22 cellular contexts compared by ENCODE assay signal in genomic region chr1:6961289-6961688, GRCh38.
A peak's percentile ranks its signal among the peaks of the same experiment; 100 is the strongest.
DNase-seq lines count a peak whose midpoint lies in the region; ATAC-seq and TF ChIP-seq lines count a peak whose summit lies in the region.
"Had no signal": no experiment of that assay in that cellular context is flagged by ENCODE, and none has a peak within 500 bp of the region (broad histone marks: within the 10 kb centered on the region; RNA-seq: fewer than 3 reads in every experiment).

No MANE protein-coding gene starts in this region.

- no peaks in the 10 kb centered on the region for H3K27me3 ChIP-seq in iPS-18a (ENCODE audit: control insufficient read depth, insufficient read depth, low read length)

- no peaks in the 10 kb centered on the region for H3K9me3 Mint-ChIP-seq in progenitor cell of endocrine pancreas (ENCODE audit: low read depth)
- no peaks in the 10 kb centered on the region for H3K9me3 Mint-ChIP-seq in activated naive CD4-positive, alpha-beta T cell treated with anti-CD3 and anti-CD28 coated beads, Interleukin-2, amount 50 U/mL, for 72 hours
- H3K9me3 Mint-ChIP-seq in stimulated activated memory B cell treated with anti-CD40 and anti-IgM and Interleukin-4, amounts not matched to agents 10 μg/mL and 1 μg/mL and 100 μg/mL, for 72 hours, result peaks cover 3% of the 10 kb centered on the region
- H3K9me3 Mint-ChIP-seq: activated naive CD8-positive, alpha-beta T cell treated with anti-CD3 and anti-CD28 coated beads for 36 hours; CD4-positive, alpha-beta memory T cell had no signal

- peak overlapping the region; percentile 64 for H3K27ac Mint-ChIP-seq in progenitor cell of endocrine pancreas
- no peak overlapping the region for H3K27ac Mint-ChIP-seq in activated naive CD4-positive, alpha-beta T cell treated with anti-CD3 and anti-CD28 coated beads, Interleukin-2, amount 50 U/mL, for 72 hours
- H3K27ac Mint-ChIP-seq in stimulated activated memory B cell treated with anti-CD40 and anti-IgM and Interleukin-4, amounts not matched to agents 10 μg/mL and 1 μg/mL and 100 μg/mL, for 72 hours, result no peak overlapping the region
- H3K27ac Mint-ChIP-seq: activated naive CD8-positive, alpha-beta T cell treated with anti-CD3 and anti-CD28 coated beads for 36 hours; CD4-positive, alpha-beta memory T cell had no signal

- H3K4me1 ChIP-seq in HEK293 (ENCODE audit: control insufficient read depth, insufficient read depth, low read length), result peaks cover 32% of the 10 kb centered on the region
- peaks cover 15% of the 10 kb centered on the region for H3K4me1 ChIP-seq in iPS-18a (ENCODE audit: control insufficient read depth, low read depth, low read length)

- CTCF ChIA-PET in HEK293 (lab: Yijun Ruan, JAX), result interaction anchor here (1.0 kb wide), 1 partner anchor 109 kb away, joined by 3 read pairs; no protein-coding TSS in a partner anchor

- no peaks in the 10 kb centered on the region for H3K36me3 Mint-ChIP-seq in progenitor cell of endocrine pancreas (ENCODE audit: insufficient read depth)
- H3K36me3 Mint-ChIP-seq in activated naive CD4-positive, alpha-beta T cell treated with anti-CD3 and anti-CD28 coated beads, Interleukin-2, amount 50 U/mL, for 72 hours, result no peaks in the 10 kb centered on the region
- no peaks in the 10 kb centered on the region for H3K36me3 Mint-ChIP-seq in stimulated activated memory B cell treated with anti-CD40 and anti-IgM and Interleukin-4, amounts not matched to agents 10 μg/mL and 1 μg/mL and 100 μg/mL, for 72 hours
- H3K36me3 Mint-ChIP-seq: activated naive CD8-positive, alpha-beta T cell treated with anti-CD3 and anti-CD28 coated beads for 36 hours; CD4-positive, alpha-beta memory T cell had no signal

- H3K27ac ChIP-seq in HEK293 (ENCODE audit: extremely low read depth, low read depth, low read length) (no peak overlapping the region; the same call in 1 of the 2 replicates), VCaP (peak overlapping the region; percentile 95), iPS-18a (ENCODE audit: low read length) (no peak overlapping the region)
- H3K27ac ChIP-seq: prostate gland, RWPE1, upper lobe of right lung had no signal

- TF ChIP-seq CTCF in HEK293 (tag by site-specific recombination; IDR thresholded peaks at IDR 0.05) (no peak), VCaP (conservative IDR thresholded peaks at IDR 0.05) (no peak), progenitor cell of endocrine pancreas (IDR thresholded peaks at IDR 0.05; ENCODE audit: unreplicated experiment) (no peak)

- POLR2A ChIA-PET in HEK293 (lab: Yijun Ruan, JAX), result interaction anchor here (1.3 kb wide), 1 partner anchor 177 kb away, joined by 8 read pairs; the partner anchor contains the start of gene CAMTA1

- H3K4me1 Mint-ChIP-seq in progenitor cell of endocrine pancreas (ENCODE audit: low read depth), result peaks cover 33% of the 10 kb centered on the region
- peaks cover 16% of the 10 kb centered on the region for H3K4me1 Mint-ChIP-seq in stimulated activated memory B cell treated with anti-CD40 and anti-IgM and Interleukin-4, amounts not matched to agents 10 μg/mL and 1 μg/mL and 100 μg/mL, for 72 hours

- H3K4me3 ChIP-seq in HEK293 (ENCODE audit: low read depth, low read length), result no peak overlapping the region
- H3K4me3 ChIP-seq in iPS-18a (ENCODE audit: low read length), result peak overlapping the region; percentile 81
- H3K4me3 ChIP-seq: prostate gland, upper lobe of right lung had no signal

- H3K9me3 ChIP-seq in HEK293 (ENCODE audit: control insufficient read depth, insufficient read depth, low read depth, low read length), result no peaks in the 10 kb centered on the region
- H3K9me3 ChIP-seq in iPS-18a (ENCODE audit: control insufficient read depth, low read depth, low read length), result no peaks in the 10 kb centered on the region
- H3K9me3 ChIP-seq: prostate gland, SK-N-SH, spleen, upper lobe of right lung had no signal

- no peak overlapping the region for H3K9ac ChIP-seq in iPS-18a (ENCODE audit: low read length)
- H3K9ac ChIP-seq: SK-N-SH had no signal

- no peaks in the 10 kb centered on the region for H3K36me3 ChIP-seq in HEK293 (ENCODE audit: control insufficient read depth in 2 of 2, insufficient read depth in 1 of 2, low read length in 2 of 2)
- no peaks in the 10 kb centered on the region for H3K36me3 ChIP-seq in iPS-18a (ENCODE audit: control insufficient read depth, low read depth, low read length)
- H3K36me3 ChIP-seq: prostate gland, spleen, upper lobe of right lung had no signal

- DNase-seq in progenitor cell of endocrine pancreas (ENCODE audit: low spot score, unreplicated experiment) (no peak), KG1 (lab: John Stamatoyannopoulos, UW) (no peak)
- DNase-seq in activated naive CD4-positive, alpha-beta T cell treated with anti-CD3 and anti-CD28 coated beads, Interleukin-2, amount 50 U/mL, for 72 hours (ENCODE audit: low spot score in 2 of 2), result no peak
- DNase-seq: activated CD4-positive, CD25-positive, alpha-beta regulatory T cell treated with anti-CD3 and anti-CD28 coated beads, Interleukin-2, amount 50 U/mL, for 72 hours; activated CD8-positive, alpha-beta memory T cell treated with anti-CD3 and anti-CD28 coated beads for 24 hours; activated naive CD8-positive, alpha-beta T cell treated with anti-CD3 and anti-CD28 coated beads for 36 hours; CD4-positive, alpha-beta memory T cell; GF-D8; NCI-H1092 treated with DMSO at 0.1 percent for 48 hours; NCI-H2029 treated with DMSO at 0.1 percent for 48 hours; NCI-H446; spleen; T1000; upper lobe of right lung had no signal

- ATAC-seq in activated naive CD4-positive, alpha-beta T cell treated with anti-CD3 and anti-CD28 coated beads, Interleukin-2, amount 50 U/mL, for 72 hours, result no peak
- ATAC-seq in HG02938 (IDR thresholded peaks at IDR 0.05; ENCODE audit: unreplicated experiment), result no peak
- no peak for ATAC-seq in stimulated activated memory B cell treated with anti-CD40 and anti-IgM and Interleukin-4, amounts not matched to agents 10 μg/mL and 1 μg/mL and 100 μg/mL, for 72 hours

- no peak overlapping the region for H3K4me3 Mint-ChIP-seq in progenitor cell of endocrine pancreas (ENCODE audit: low read depth)
- H3K4me3 Mint-ChIP-seq in stimulated activated memory B cell treated with anti-CD40 and anti-IgM and Interleukin-4, amounts not matched to agents 10 μg/mL and 1 μg/mL and 100 μg/mL, for 72 hours, result no peak overlapping the region

- peaks cover 18% of the 10 kb centered on the region for H3K27me3 Mint-ChIP-seq in progenitor cell of endocrine pancreas
- peaks cover 82% of the 10 kb centered on the region for H3K27me3 Mint-ChIP-seq in stimulated activated memory B cell treated with anti-CD40 and anti-IgM and Interleukin-4, amounts not matched to agents 10 μg/mL and 1 μg/mL and 100 μg/mL, for 72 hours

TF ChIP-seq in HEK293, 187 proteins besides CTCF, POLR2A, EP300 and RAD21:
- TF ChIP-seq GLIS2 (tag by site-specific recombination; IDR thresholded peaks at IDR 0.05), result no peak
- 0 out of 2 replicates have a peak, but pooled peaks have one; percentile 16 for TF ChIP-seq ZFHX2 (tag by site-specific recombination; conservative IDR thresholded peaks at IDR 0.05)
